26 cellular contexts compared by ENCODE assay signal in genomic region chr6:157265186-157265585, GRCh38.
"Had no signal": no experiment of that assay in that cellular context is flagged by ENCODE, and none has a peak within 500 bp of the region (broad histone marks: within the 10 kb centered on the region; RNA-seq: fewer than 3 reads in every experiment).

No MANE protein-coding gene starts in this region.

- H3K9me3 ChIP-seq: body of pancreas, psoas muscle, uterus had no signal

- H3K36me3 Mint-ChIP-seq: activated naive CD4-positive, alpha-beta T cell treated with anti-CD3 and anti-CD28 coated beads, Interleukin-2, amount 50 U/mL, for 72 hours had no signal

- H3K27me3 Mint-ChIP-seq: activated CD4-positive, alpha-beta memory T cell treated with anti-CD3 and anti-CD28 coated beads, Interleukin-2, amount 10 ng/mL, durations not matched to agents 7 days and 5 days; activated CD4-positive, alpha-beta T cell treated with anti-CD3 and anti-CD28 coated beads, Interleukin-2, amount 10 ng/mL, durations not matched to agents 7 days and 5 days; activated T-helper 17 cell treated with anti-CD3 and anti-CD28 coated beads, Interleukin-2, amount 50 U/mL, for 72 hours had no signal

- ATAC-seq: activated naive CD4-positive, alpha-beta T cell treated with anti-CD3 and anti-CD28 coated beads, Interleukin-2, amount 50 U/mL, for 72 hours; activated T-cell treated with anti-CD3 and anti-CD28 coated beads, Interleukin-2, amount 50 U/mL, for 4 hours; activated T-helper 17 cell treated with anti-CD3 and anti-CD28 coated beads, Interleukin-2, amount 50 U/mL, for 72 hours; left cardiac atrium; WTC11 had no signal

- DNase-seq: activated CD4-positive, alpha-beta memory T cell treated with anti-CD3 and anti-CD28 coated beads, Interleukin-2, amount 10 ng/mL, durations not matched to agents 7 days and 5 days; activated CD4-positive, alpha-beta T cell treated with anti-CD3 and anti-CD28 coated beads for 1 hour; activated CD4-positive, alpha-beta T cell treated with anti-CD3 and anti-CD28 coated beads, Interleukin-2, amount 10 ng/mL, durations not matched to agents 7 days and 5 days; activated CD8-positive, alpha-beta memory T cell treated with anti-CD3 and anti-CD28 coated beads, Interleukin-2, amount 50 U/mL, for 48 hours; activated naive CD4-positive, alpha-beta T cell; activated T-cell treated with anti-CD3 and anti-CD28 coated beads, Interleukin-2, amount 50 U/mL, for 4 hours; cerebellar nuclear complex; effector memory CD4-positive, alpha-beta T cell; islet precursor cell; left cardiac atrium; mammary epithelial cell; nucleus accumbens; psoas muscle; stimulated activated CD4-positive, alpha-beta T cell treated with anti-CD3 and anti-CD28 coated beads, Interleukin-15, amount 100 ng/mL, for 24 hours; stimulated activated CD4-positive, alpha-beta T cell treated with anti-CD3 and anti-CD28 coated beads, Interleukin-2, amount 100 ng/mL, for 24 hours; stimulated activated naive CD4-positive, alpha-beta T cell treated with Interleukin-2 at 50 U/mL for 16 hours; T-helper 2 cell; trophoblast cell; uterus had no signal

- H3K36me3 ChIP-seq: uterus had no signal

- H3K27ac ChIP-seq: parathyroid adenoma, psoas muscle, uterus had no signal

- H3K27ac Mint-ChIP-seq: activated CD4-positive, alpha-beta memory T cell treated with anti-CD3 and anti-CD28 coated beads, Interleukin-2, amount 10 ng/mL, durations not matched to agents 7 days and 5 days; activated CD4-positive, alpha-beta T cell treated with anti-CD3 and anti-CD28 coated beads, Interleukin-2, amount 10 ng/mL, durations not matched to agents 7 days and 5 days; activated naive CD4-positive, alpha-beta T cell treated with anti-CD3 and anti-CD28 coated beads, Interleukin-2, amount 50 U/mL, for 72 hours; activated T-helper 17 cell treated with anti-CD3 and anti-CD28 coated beads, Interleukin-2, amount 50 U/mL, for 72 hours; WTC11 had no signal

- H3K4me1 ChIP-seq: parathyroid adenoma had no signal

- H3K4me3 Mint-ChIP-seq: activated CD4-positive, alpha-beta memory T cell treated with anti-CD3 and anti-CD28 coated beads, Interleukin-2, amount 10 ng/mL, durations not matched to agents 7 days and 5 days; activated CD4-positive, alpha-beta T cell treated with anti-CD3 and anti-CD28 coated beads, Interleukin-2, amount 10 ng/mL, durations not matched to agents 7 days and 5 days; activated T-cell treated with anti-CD3 and anti-CD28 coated beads, Interleukin-2, amount 50 U/mL, for 4 hours; activated T-helper 17 cell treated with anti-CD3 and anti-CD28 coated beads, Interleukin-2, amount 50 U/mL, for 72 hours; WTC11 had no signal

- H3K27me3 ChIP-seq: body of pancreas, dorsolateral prefrontal cortex, uterus had no signal

- H3K4me3 ChIP-seq: body of pancreas, dorsolateral prefrontal cortex, psoas muscle, smooth muscle cell, uterus had no signal
